34 cellular contexts compared by ENCODE assay signal in the genomic region with DNA sequence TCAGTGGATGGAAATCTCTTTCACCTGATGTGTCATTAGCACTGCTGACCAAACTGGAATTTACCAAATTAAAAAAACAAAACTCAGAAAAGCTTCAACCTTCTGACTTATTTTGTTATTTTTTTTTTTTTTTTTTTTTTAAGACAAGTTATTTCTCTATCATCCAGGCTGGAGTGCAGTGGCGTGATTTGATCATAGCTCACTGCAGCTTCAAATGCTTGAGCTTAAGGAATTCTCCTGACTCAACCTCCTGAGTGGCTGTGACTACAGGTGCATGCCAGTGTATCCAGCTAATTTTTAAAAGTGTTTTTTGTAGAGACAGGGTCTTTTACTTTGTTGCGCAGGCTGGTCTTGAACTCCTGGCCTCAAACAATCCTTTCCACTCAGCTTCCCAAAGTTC.
"Had no signal": no experiment of that assay in that cellular context is flagged by ENCODE, and none has a peak within 500 bp of the region (broad histone marks: within the 10 kb centered on the region; RNA-seq: fewer than 3 reads in every experiment).

No MANE protein-coding gene starts in this region.

- H3K36me3 ChIP-seq: MG63 had no signal

- H3K9me3 ChIP-seq: MG63 had no signal

- H3K27me3 ChIP-seq: MG63 had no signal

- DNase-seq: Karpas-422, Kasumi-1, MG63, MM.1S, MV-4-11, NCI-H1048, NCI-H1092, NCI-H1092 treated with DMSO at 0.1 percent for 48 hours, NCI-H1105, NCI-H1105 treated with DMSO at 0.1 percent for 48 hours, NCI-H1417, NCI-H1417 treated with DMSO at 0.1 percent for 48 hours, NCI-H1436, NCI-H1436 treated with DMSO at 0.1 percent for 48 hours, NCI-H146, NCI-H1694, NCI-H1694 treated with DMSO at 0.1 percent for 48 hours, NCI-H187, NCI-H187 treated with DMSO at 0.1 percent for 48 hours, NCI-H1930, NCI-H2029, NCI-H2029 treated with DMSO at 0.1 percent for 48 hours, NCI-H2081, NCI-H2081 treated with DMSO at 0.1 percent for 48 hours, NCI-H2107, NCI-H2171, NCI-H2171 treated with DMSO at 0.1 percent for 48 hours, NCI-H2227 treated with DMSO at 0.1 percent for 48 hours, NCI-H226, NCI-H345, NCI-H446, NCI-H446 treated with DMSO at 0.1 percent for 48 hours, NCI-H510A had no signal

- H3K27ac ChIP-seq: KMS-11 had no signal

- H3K4me3 ChIP-seq: MG63 had no signal
